In the genomic region with DNA sequence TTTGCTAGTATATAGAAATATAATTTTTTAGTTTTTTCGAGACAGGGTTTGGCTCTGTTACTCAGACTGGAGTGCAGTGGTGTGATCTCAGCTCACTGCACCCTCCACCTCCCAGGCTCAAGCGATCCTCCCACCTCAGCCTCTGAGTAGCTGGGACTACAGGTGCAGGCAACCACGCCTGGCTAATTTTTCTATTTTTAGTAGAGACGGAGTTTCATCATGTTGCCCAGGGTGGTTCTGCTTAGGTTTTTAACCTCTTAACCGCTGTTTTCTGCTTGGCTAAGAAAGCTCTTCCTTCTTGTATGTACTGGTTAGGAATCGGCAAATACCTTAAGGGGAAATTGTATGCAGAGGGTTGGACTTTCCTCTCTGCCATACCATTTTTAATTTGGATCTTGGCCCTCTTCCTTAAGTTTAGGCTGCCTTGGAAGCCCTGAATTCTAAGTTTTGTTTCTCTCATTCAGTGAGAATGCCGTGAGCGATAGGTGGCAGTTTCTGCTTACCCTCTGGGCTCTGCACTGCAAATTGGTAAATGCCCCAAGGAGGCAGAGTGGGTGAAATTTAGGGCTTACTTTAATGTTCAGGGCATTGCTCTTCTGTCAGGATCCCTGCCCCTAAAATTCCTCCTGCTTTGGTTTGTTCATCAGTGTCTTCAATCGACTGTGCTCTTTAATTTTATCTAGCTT, we compare ENCODE assay signal across 10 cellular contexts. TPM values are rescaled to one million over a fixed set of nuclear protein-coding genes. Genes with fewer than 3 reads are reported as not detected.
DNase-seq lines count a peak whose midpoint lies in the region; ATAC-seq, FAIRE-seq and TF ChIP-seq lines count a peak whose summit lies in the region.
"Had no signal": no experiment of that assay in that cellular context is flagged by ENCODE, and none has a peak within 500 bp of the region (broad histone marks: within the 10 kb centered on the region; RNA-seq: fewer than 3 reads in every experiment).

No MANE protein-coding gene starts in this region.

- no peaks in the 10 kb centered on the region for H3K4me1 ChIP-seq in tibial artery
- H3K4me1 ChIP-seq: uterus had no signal

- H3K27ac ChIP-seq in tibial artery = no peak overlapping the region
- H3K27ac ChIP-seq: uterus had no signal

- peak; percentile 20 for TF ChIP-seq CTCF in D721Med (IDR thresholded peaks at IDR 0.05; ENCODE audit: insufficient read depth, missing control alignments)
- no peak for TF ChIP-seq CTCF in tibial artery (IDR thresholded peaks at IDR 0.05)

- FAIRE-seq in D721Med (lab: Jason Lieb, UNC) (no peak), GM19239 (lab: Jason Lieb, UNC) (peak; percentile 93)

- ATAC-seq in HG02973 (IDR thresholded peaks at IDR 0.05; ENCODE audit: unreplicated experiment) (peak; percentile 49), Right ventricle myocardium superior (ENCODE audit: poor library complexity) (no peak)

- no peak overlapping the region for H3K4me3 ChIP-seq in tibial artery
- H3K4me3 ChIP-seq: uterus had no signal

- H3K27me3 ChIP-seq in tibial artery = no peaks in the 10 kb centered on the region
- H3K27me3 ChIP-seq: uterus had no signal

- H3K36me3 ChIP-seq in tibial artery = no peaks in the 10 kb centered on the region
- H3K36me3 ChIP-seq: uterus had no signal

- DNase-seq in D721Med (ENCODE audit: insufficient read length, low spot score) = no peak
- DNase-seq in GM19239 (ENCODE audit: insufficient read length, low spot score) = no peak
- DNase-seq in NCI-H2227 treated with DMSO at 0.1 percent for 48 hours (lab: John Stamatoyannopoulos, UW) = peak; percentile 30
- DNase-seq in Right ventricle myocardium superior = no peak
- DNase-seq in COLO829 (ENCODE audit: low spot score) = no peak
- no peak for DNase-seq in NCI-H1092 treated with DMSO at 0.1 percent for 48 hours (lab: John Stamatoyannopoulos, UW)
- DNase-seq in tibial artery = no peak
- DNase-seq: KG1, uterus had no signal

- no peaks in the 10 kb centered on the region for H3K9me3 ChIP-seq in tibial artery
- H3K9me3 ChIP-seq: uterus had no signal

- intact Hi-C loops in Right ventricle myocardium superior (cut with DNase I) (no loop called here), tibial artery (cut with DNase I; ENCODE audit: low total_unique reads) (no loop called here)

RNA-seq across cellular contexts. Expression of gene EML6, which starts 32.3 kb away (rescaled TPM):
- 0.56 TPM for total RNA-seq in Right ventricle myocardium superior
